19 cellular contexts compared by ENCODE assay signal in genomic region chr3:124758851-124759635, GRCh38.
"Had no signal": no experiment of that assay in that cellular context is flagged by ENCODE, and none has a peak within 500 bp of the region (broad histone marks: within the 10 kb centered on the region; RNA-seq: fewer than 3 reads in every experiment).

No MANE protein-coding gene starts in this region.

- H3K9me3 ChIP-seq: ascending aorta, breast epithelium, esophagus squamous epithelium, left ventricle myocardium inferior, testis, upper lobe of left lung had no signal

- H3K36me3 Mint-ChIP-seq: immature natural killer cell had no signal

- H3K27ac Mint-ChIP-seq: activated naive CD4-positive, alpha-beta T cell treated with anti-CD3 and anti-CD28 coated beads for 36 hours; activated T-helper 2 cell treated with anti-CD3 and anti-CD28 coated beads, Interferon-gamma antibody, Interleukin-2, Interleukin-4, amounts not matched to agents 10 μg/mL and 5 μg/mL and 100 μg/mL, durations not matched to agents 14 hours and 24 hours and 36 hours; immature natural killer cell; progenitor cell of endocrine pancreas; T-helper 1 cell treated with Interleukin-12 subunit alpha and Interleukin-12 subunit beta and Interleukin-4 antibody, amounts not matched to agents 30 μg/mL and 1 μg/mL, for 36 hours had no signal

- H3K27me3 ChIP-seq: ascending aorta, breast epithelium, esophagus squamous epithelium, testis, upper lobe of left lung had no signal

- H3K27ac ChIP-seq: breast epithelium, esophagus squamous epithelium, left ventricle myocardium inferior, testis, upper lobe of left lung had no signal

- DNase-seq: activated CD4-positive, alpha-beta T cell treated with anti-CD3 and anti-CD28 coated beads, Interleukin-2, amount 50 U/mL, for 4 hours; activated CD4-positive, CD25-positive, alpha-beta regulatory T cell treated with anti-CD3 and anti-CD28 coated beads, Interleukin-2, amount 50 U/mL, for 72 hours; activated naive CD4-positive, alpha-beta T cell treated with anti-CD3 and anti-CD28 coated beads for 36 hours; activated T-cell treated with anti-CD3 and anti-CD28 coated beads for 4 hours; cerebellar nuclear complex; dermis blood vessel endothelial cell; effector memory CD4-positive, alpha-beta T cell; esophagus squamous epithelium; immature natural killer cell; kidney glomerular epithelial cell; left ventricle myocardium inferior; mammary epithelial cell; testis had no signal

- H3K4me3 ChIP-seq: ascending aorta, breast epithelium, esophagus squamous epithelium, left ventricle myocardium inferior, testis, upper lobe of left lung had no signal

- H3K9me3 Mint-ChIP-seq: activated naive CD4-positive, alpha-beta T cell treated with anti-CD3 and anti-CD28 coated beads for 36 hours; activated T-helper 2 cell treated with anti-CD3 and anti-CD28 coated beads, Interferon-gamma antibody, Interleukin-2, Interleukin-4, amounts not matched to agents 10 μg/mL and 5 μg/mL and 100 μg/mL, durations not matched to agents 14 hours and 24 hours and 36 hours; immature natural killer cell; T-helper 1 cell treated with Interleukin-12 subunit alpha and Interleukin-12 subunit beta and Interleukin-4 antibody, amounts not matched to agents 30 μg/mL and 1 μg/mL, for 36 hours had no signal

- H3K4me3 Mint-ChIP-seq: activated naive CD4-positive, alpha-beta T cell treated with anti-CD3 and anti-CD28 coated beads for 36 hours; immature natural killer cell; T-helper 1 cell treated with Interleukin-12 subunit alpha and Interleukin-12 subunit beta and Interleukin-4 antibody, amounts not matched to agents 30 μg/mL and 1 μg/mL, for 36 hours had no signal

- H3K36me3 ChIP-seq: breast epithelium had no signal
